14 cellular contexts compared by ENCODE assay signal in genomic region chr16:58098207-58099096, GRCh38. TPM values are rescaled to one million over a fixed set of nuclear protein-coding genes. Genes with fewer than 3 reads are reported as not detected.
DNase-seq lines count a peak whose midpoint lies in the region; TF ChIP-seq lines count a peak whose summit lies in the region.
"Had no signal": no experiment of that assay in that cellular context is flagged by ENCODE, and none has a peak within 500 bp of the region (broad histone marks: within the 10 kb centered on the region; RNA-seq: fewer than 3 reads in every experiment).

No MANE protein-coding gene starts in this region.

- H3K4me3 ChIP-seq in fibroblast of pulmonary artery (replicated peaks; ENCODE audit: low read depth, low read length) = no peak overlapping the region
- H3K4me3 ChIP-seq in WERI-Rb-1 (ENCODE audit: low read depth, low read length) = no peak overlapping the region
- H3K4me3 ChIP-seq: dorsolateral prefrontal cortex, right lobe of liver, thoracic aorta had no signal

- DNase-seq in NCI-H748 (lab: John Stamatoyannopoulos, UW; ENCODE audit: unreplicated experiment) = peak; percentile 2
- no peak for DNase-seq in NCI-H748 treated with DMSO at 0.1 percent for 48 hours (lab: John Stamatoyannopoulos, UW)
- peak; percentile 70 for DNase-seq in RWPE1 (ENCODE audit: low spot score)
- DNase-seq in fibroblast of pulmonary artery (ENCODE audit: low read depth) = peak; percentile 14
- no peak for DNase-seq in type B pancreatic cell (ENCODE audit: extremely low spot score, unreplicated experiment)
- no peak for DNase-seq in NCI-H446 treated with DMSO at 0.1 percent for 48 hours (lab: John Stamatoyannopoulos, UW)
- no peak for DNase-seq in activated T-cell treated with anti-CD3 and anti-CD28 coated beads, Interleukin-2, amount 50 U/mL, for 1 hour
- no peak for DNase-seq in WERI-Rb-1
- DNase-seq: dorsolateral prefrontal cortex, NCI-H1436, SW 1271 had no signal

- no peaks in the 10 kb centered on the region for H3K36me3 Mint-ChIP-seq in type B pancreatic cell
- H3K36me3 Mint-ChIP-seq: activated naive CD4-positive, alpha-beta T cell treated with anti-CD3 and anti-CD28 coated beads, Interleukin-2, amount 50 U/mL, for 72 hours had no signal

- TF ChIP-seq CTCF in RWPE1 (conservative IDR thresholded peaks at IDR 0.05; ENCODE audit: low read depth) (no peak), fibroblast of pulmonary artery (IDR thresholded peaks at IDR 0.05; ENCODE audit: low read length, missing control alignments) (no peak), type B pancreatic cell (conservative IDR thresholded peaks at IDR 0.05) (no peak), WERI-Rb-1 (IDR thresholded peaks at IDR 0.05; ENCODE audit: low read depth, low read length) (no peak)

- CTCF ChIA-PET in RWPE1 (lab: Yijun Ruan, JAX) = interaction anchor here (0.9 kb wide), 1 partner anchor 71 kb away, joined by 3 read pairs; no protein-coding TSS in a partner anchor

- peak overlapping the region; percentile 36 for H3K27ac ChIP-seq in RWPE1
- H3K27ac ChIP-seq in WERI-Rb-1 = no peak overlapping the region
- H3K27ac ChIP-seq: dorsolateral prefrontal cortex, right lobe of liver, thoracic aorta had no signal

- no peaks in the 10 kb centered on the region for H3K9me3 Mint-ChIP-seq in type B pancreatic cell
- H3K9me3 Mint-ChIP-seq: activated naive CD4-positive, alpha-beta T cell treated with anti-CD3 and anti-CD28 coated beads, Interleukin-2, amount 50 U/mL, for 72 hours had no signal

- peak overlapping the region; percentile 43 for H3K27ac Mint-ChIP-seq in type B pancreatic cell

- POLR2A ChIA-PET in RWPE1 (lab: Yijun Ruan, JAX; ENCODE audit: low non-redundant PET) = no interaction called here

- H3K27me3 ChIP-seq in WERI-Rb-1 (ENCODE audit: insufficient read depth, low read depth, severe bottlenecking) = no peaks in the 10 kb centered on the region
- H3K27me3 ChIP-seq: dorsolateral prefrontal cortex, right lobe of liver had no signal

- H3K4me3 Mint-ChIP-seq in type B pancreatic cell = no peak overlapping the region

- peaks cover 5% of the 10 kb centered on the region for H3K4me1 Mint-ChIP-seq in type B pancreatic cell (ENCODE audit: unreplicated experiment)

- H3K9me3 ChIP-seq in WERI-Rb-1 (ENCODE audit: severe bottlenecking) = no peaks in the 10 kb centered on the region
- H3K9me3 ChIP-seq: right lobe of liver, thoracic aorta had no signal

- H3K36me3 ChIP-seq in WERI-Rb-1 = no peaks in the 10 kb centered on the region
- H3K36me3 ChIP-seq: right lobe of liver, thoracic aorta had no signal

- H3K27me3 Mint-ChIP-seq in type B pancreatic cell = no peaks in the 10 kb centered on the region

RNA-seq across cellular contexts. Expression of gene CFAP20, which starts 30.7 kb away (rescaled TPM):
- 37.2 and 41.7 TPM in 2 replicates for total RNA-seq in type B pancreatic cell (ENCODE audit: low replicate concordance)

Comparison
In these comparisons a context has a peak if more than half of its experiments do, and no peak if none do; other contexts are left out.
1. DNase-seq: peak in NCI-H748 (single experiment), RWPE1 (single experiment) and fibroblast of pulmonary artery (single experiment); none in NCI-H748 treated with DMSO at 0.1 percent for 48 hours (single experiment), type B pancreatic cell (single experiment), NCI-H446 treated with DMSO at 0.1 percent for 48 hours (single experiment), activated T-cell treated with anti-CD3 and anti-CD28 coated beads, Interleukin-2, amount 50 U/mL, for 1 hour (single experiment) and WERI-Rb-1 (single experiment).